Comparison of ENCODE assay signal across 8 cellular contexts in genomic region chr14:104690266-104690711, GRCh38. TPM values are rescaled to one million over a fixed set of nuclear protein-coding genes. Genes with fewer than 3 reads are reported as not detected.
DNase-seq lines count a peak whose midpoint lies in the region; ATAC-seq and TF ChIP-seq lines count a peak whose summit lies in the region.

No MANE protein-coding gene starts in this region.

- no peak for ATAC-seq in HG03108 (IDR thresholded peaks at IDR 0.05; ENCODE audit: unreplicated experiment)

- peaks cover 83% of the 10 kb centered on the region for H3K4me1 ChIP-seq in CD4-positive, alpha-beta memory T cell (ENCODE audit: insufficient read depth, low read length)
- H3K4me1 ChIP-seq in PC-9 (replicated peaks; ENCODE audit: insufficient read depth) = peaks cover 36% of the 10 kb centered on the region

- CTCF ChIA-PET in CD4-positive, alpha-beta memory T cell (lab: Charles Lee; ENCODE audit: partially characterized antibody) = interaction anchor here (0.9 to 3.4 kb wide), 4 partner anchors 13 to 24 kb away, joined by 3 to 11 read pairs (median 6); no protein-coding TSS in a partner anchor
- CTCF ChIA-PET in PC-9 (lab: Charles Lee) = interaction anchor here (0.6 kb wide), 1 partner anchor 612 kb away, joined by 3 read pairs; no protein-coding TSS in a partner anchor

- peak overlapping the region in 5 of 7 donors; percentile 26 to 66 (median 42) for H3K27ac Mint-ChIP-seq in CD4-positive, alpha-beta memory T cell
- H3K27ac Mint-ChIP-seq in osteocyte (ENCODE audit: unreplicated experiment) = peak overlapping the region; percentile 73

- no peak for DNase-seq in CD4-positive, alpha-beta memory T cell
- DNase-seq in PC-9 = peak in 1 of 2 experiments; percentile 22
- DNase-seq in epithelial cell of prostate (ENCODE audit: low read depth, low spot score) = no peak
- no peak for DNase-seq in osteocyte (ENCODE audit: extremely low spot score, unreplicated experiment)
- no peak for DNase-seq in COLO668 (lab: John Stamatoyannopoulos, UW; ENCODE audit: unreplicated experiment)
- no peak for DNase-seq in NCI-H1694 treated with DMSO at 0.1 percent for 48 hours (lab: John Stamatoyannopoulos, UW)
- DNase-seq in activated CD4-positive, alpha-beta T cell treated with anti-CD3 and anti-CD28 coated beads for 1 hour = no peak

- peaks cover 29 to 68% (median 48%) of the 10 kb centered on the region in 4 donors for H3K4me1 Mint-ChIP-seq in CD4-positive, alpha-beta memory T cell
- peaks cover 56% of the 10 kb centered on the region for H3K4me1 Mint-ChIP-seq in osteocyte (ENCODE audit: unreplicated experiment)

- H3K9me3 Mint-ChIP-seq in CD4-positive, alpha-beta memory T cell = no peaks in the 10 kb centered on the region
- no peaks in the 10 kb centered on the region for H3K9me3 Mint-ChIP-seq in osteocyte (ENCODE audit: unreplicated experiment)

- TF ChIP-seq CTCF in PC-9 (conservative IDR thresholded peaks at IDR 0.05) (no peak), osteocyte (IDR thresholded peaks at IDR 0.05) (no peak)

- peak overlapping the region; percentile 76 to 84 (median 82) for H3K4me3 Mint-ChIP-seq in CD4-positive, alpha-beta memory T cell
- H3K4me3 Mint-ChIP-seq in osteocyte (ENCODE audit: unreplicated experiment) = peak overlapping the region; percentile 78

- H3K36me3 ChIP-seq in CD4-positive, alpha-beta memory T cell (ENCODE audit: insufficient read depth, low read length) = no peaks in the 10 kb centered on the region
- no peaks in the 10 kb centered on the region for H3K36me3 ChIP-seq in PC-9 (ENCODE audit: low read depth)

- H2AFZ ChIP-seq in PC-9 = peak overlapping the region; percentile 80; the same call in 1 of the 2 replicates

- peak overlapping the region; percentile 54 to 57 for H3K4me3 ChIP-seq in CD4-positive, alpha-beta memory T cell (ENCODE audit: low read length in 2 of 2)
- peak overlapping the region; percentile 76 for H3K4me3 ChIP-seq in PC-9

- no peaks in the 10 kb centered on the region for H3K9me2 ChIP-seq in PC-9 (ENCODE audit: insufficient read depth)

- intact Hi-C loops in CD4-positive, alpha-beta memory T cell (cut with micrococcal nuclease) = no loop called here
- intact Hi-C loops in PC-9 (cut with micrococcal nuclease; ENCODE audit: unreplicated experiment) = no loop called here

- BruUV-seq in PC-9 (replicated peaks; lab: Mats Ljungman, UMichigan) = TSS peak; percentile 35

- H3F3A ChIP-seq in PC-9 (ENCODE audit: insufficient read depth, low read depth) = peaks cover 24% of the 10 kb centered on the region

- H3K4me2 ChIP-seq in PC-9 = peak overlapping the region; percentile 98

- peak overlapping the region; percentile 59 for H3K27ac ChIP-seq in CD4-positive, alpha-beta memory T cell (ENCODE audit: low read depth, low read length)
- H3K27ac ChIP-seq in PC-9 (peak overlapping the region; percentile 47), epithelial cell of prostate (peak overlapping the region; percentile 88)

- no peaks in the 10 kb centered on the region for H3K9me3 ChIP-seq in CD4-positive, alpha-beta memory T cell (ENCODE audit: control insufficient read depth in 1 of 2, low read length in 2 of 2)
- no peaks in the 10 kb centered on the region for H3K9me3 ChIP-seq in PC-9 (ENCODE audit: insufficient read depth, low read depth)

- POLR2A ChIA-PET in CD4-positive, alpha-beta memory T cell (lab: Charles Lee; ENCODE audit: partially characterized antibody) = interaction anchor here (1.0 to 5.3 kb wide), 4 partner anchors 12 to 62 kb away, joined by 3 to 56 read pairs (median 3); partner anchors contain the start of gene SIVA1
- POLR2A ChIA-PET in PC-9 (lab: Charles Lee; ENCODE audit: unreplicated experiment) = no interaction called here

- H3K79me2 ChIP-seq in PC-9 (ENCODE audit: low read depth) = peaks cover 49% of the 10 kb centered on the region

- H4K20me1 ChIP-seq in PC-9 (ENCODE audit: insufficient read depth) = peaks cover 48% of the 10 kb centered on the region

- no peaks in the 10 kb centered on the region for H3K27me3 ChIP-seq in CD4-positive, alpha-beta memory T cell (ENCODE audit: insufficient read depth, low read length)
- H3K27me3 ChIP-seq in PC-9 (ENCODE audit: insufficient read depth, low read depth) = no peaks in the 10 kb centered on the region

- peaks cover 0 to 5% of the 10 kb centered on the region in 2 donors for H3K36me3 Mint-ChIP-seq in CD4-positive, alpha-beta memory T cell
- no peaks in the 10 kb centered on the region for H3K36me3 Mint-ChIP-seq in osteocyte (ENCODE audit: unreplicated experiment)

- H3K27me3 Mint-ChIP-seq in CD4-positive, alpha-beta memory T cell = no peaks in the 10 kb centered on the region
- no peaks in the 10 kb centered on the region for H3K27me3 Mint-ChIP-seq in osteocyte (ENCODE audit: unreplicated experiment)

RNA-seq across cellular contexts. Expression of gene INF2, which starts 0.9 kb away (rescaled TPM):
- total RNA-seq in CD4-positive, alpha-beta memory T cell = 10 to 100 TPM; 93.1 to 96.8 TPM
- 10 to 100 TPM in 1 of 2 donors, 1 to 10 TPM in 1; 4.0 to 11.6 TPM for polyA plus RNA-seq in CD4-positive, alpha-beta memory T cell
- total RNA-seq in PC-9 (2021) = 107 and 113 TPM in 2 replicates
- 124 and 130 TPM in 2 replicates for total RNA-seq in osteocyte

RNA-seq across cellular contexts. Expression of gene ADSS1, which starts 33.7 kb away (rescaled TPM):
- total RNA-seq in CD4-positive, alpha-beta memory T cell = 1 to 10 TPM; 1.5 TPM
- 1 to 10 TPM in 1 of 2 donors, under 1 TPM in 1; 0.16 to 1.8 TPM for polyA plus RNA-seq in CD4-positive, alpha-beta memory T cell
- total RNA-seq in PC-9 (2021) (5.8 and 11.5 TPM in 2 replicates), osteocyte (3.7 and 4.5 TPM in 2 replicates)
